Comparison of ENCODE assay signal across 28 cellular contexts in the genomic region with DNA sequence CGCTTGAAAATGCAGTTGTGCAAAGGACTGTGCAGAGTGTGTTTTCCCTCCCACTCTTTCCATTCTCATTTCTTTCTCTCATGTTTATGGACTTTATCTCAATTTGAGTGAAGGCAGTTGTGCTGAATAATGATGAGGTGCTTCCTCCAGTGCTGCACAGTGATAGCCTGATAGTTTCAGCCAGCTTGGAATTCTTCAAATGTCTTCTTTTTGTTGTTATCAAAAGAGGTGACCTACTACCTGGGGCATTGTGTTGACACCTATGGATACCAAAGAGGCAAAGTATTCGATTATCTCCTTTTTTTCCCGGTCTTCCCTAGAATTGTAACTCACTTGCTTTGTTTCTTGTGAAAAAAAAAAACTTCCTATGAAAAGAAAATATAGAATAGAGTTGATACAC.
"Had no signal": no experiment of that assay in that cellular context is flagged by ENCODE, and none has a peak within 500 bp of the region (broad histone marks: within the 10 kb centered on the region; RNA-seq: fewer than 3 reads in every experiment).

No MANE protein-coding gene starts in this region.

- H3K9me3 Mint-ChIP-seq: activated CD4-positive, alpha-beta T cell treated with anti-CD3 and anti-CD28 coated beads, Interleukin-2, amount 10 ng/mL, durations not matched to agents 7 days and 5 days; brain; endodermal cell had no signal

- H3K4me3 ChIP-seq: ascending aorta, breast epithelium, cardiac muscle cell, coronary artery, dorsolateral prefrontal cortex, gastrocnemius medialis had no signal

- H3K27me3 Mint-ChIP-seq: activated CD4-positive, alpha-beta memory T cell treated with anti-CD3 and anti-CD28 coated beads, Interleukin-2, amount 10 ng/mL, durations not matched to agents 7 days and 5 days; activated CD4-positive, alpha-beta T cell treated with anti-CD3 and anti-CD28 coated beads, Interleukin-2, amount 10 ng/mL, durations not matched to agents 7 days and 5 days; activated naive CD4-positive, alpha-beta T cell treated with anti-CD3 and anti-CD28 coated beads, Interleukin-2, amount 10 ng/mL, durations not matched to agents 7 days and 5 days; activated naive CD8-positive, alpha-beta T cell treated with anti-CD3 and anti-CD28 coated beads, Interleukin-2, amount 10 ng/mL, durations not matched to agents 7 days and 5 days; activated T-cell treated with anti-CD3 and anti-CD28 coated beads, Interleukin-2, amount 50 U/mL, for 24 hours; dendritic cell treated with granulocyte-macrophage colony-stimulating factor and Interleukin-4, amounts not matched to agents 40 ng/mL and 50 ng/mL, for 4 days had no signal

- H3K9me3 ChIP-seq: ascending aorta, breast epithelium, gastrocnemius medialis had no signal

- H3K36me3 Mint-ChIP-seq: activated naive CD4-positive, alpha-beta T cell treated with anti-CD3 and anti-CD28 coated beads, Interleukin-2, amount 10 ng/mL, durations not matched to agents 7 days and 5 days; activated naive CD4-positive, alpha-beta T cell treated with anti-CD3 and anti-CD28 coated beads, Interleukin-2, amount 50 U/mL, for 72 hours; activated naive CD8-positive, alpha-beta T cell treated with anti-CD3 and anti-CD28 coated beads, Interleukin-2, amount 10 ng/mL, durations not matched to agents 7 days and 5 days; brain had no signal

- H3K4me3 Mint-ChIP-seq: activated CD4-positive, alpha-beta memory T cell treated with anti-CD3 and anti-CD28 coated beads, Interleukin-2, amount 10 ng/mL, durations not matched to agents 7 days and 5 days; activated CD4-positive, alpha-beta T cell treated with anti-CD3 and anti-CD28 coated beads, Interleukin-2, amount 10 ng/mL, durations not matched to agents 7 days and 5 days; activated naive CD4-positive, alpha-beta T cell treated with anti-CD3 and anti-CD28 coated beads, Interleukin-2, amount 10 ng/mL, durations not matched to agents 7 days and 5 days; activated naive CD8-positive, alpha-beta T cell treated with anti-CD3 and anti-CD28 coated beads, Interleukin-2, amount 10 ng/mL, durations not matched to agents 7 days and 5 days; activated T-cell treated with anti-CD3 and anti-CD28 coated beads, Interleukin-2, amount 50 U/mL, for 24 hours; activated T-cell treated with anti-CD3 and anti-CD28 coated beads, Interleukin-2, amount 50 U/mL, for 72 hours; brain; dendritic cell treated with granulocyte-macrophage colony-stimulating factor and Interleukin-4, amounts not matched to agents 40 ng/mL and 50 ng/mL, for 4 days; endodermal cell had no signal

- H3K36me3 ChIP-seq: ascending aorta, breast epithelium, cardiac muscle cell, gastrocnemius medialis had no signal

- H3K27ac Mint-ChIP-seq: activated CD4-positive, alpha-beta memory T cell treated with anti-CD3 and anti-CD28 coated beads, Interleukin-2, amount 10 ng/mL, durations not matched to agents 7 days and 5 days; activated CD4-positive, alpha-beta T cell treated with anti-CD3 and anti-CD28 coated beads, Interleukin-2, amount 10 ng/mL, durations not matched to agents 7 days and 5 days; activated naive CD4-positive, alpha-beta T cell treated with anti-CD3 and anti-CD28 coated beads, Interleukin-2, amount 10 ng/mL, durations not matched to agents 7 days and 5 days; activated naive CD4-positive, alpha-beta T cell treated with anti-CD3 and anti-CD28 coated beads, Interleukin-2, amount 50 U/mL, for 72 hours; activated naive CD8-positive, alpha-beta T cell treated with anti-CD3 and anti-CD28 coated beads, Interleukin-2, amount 10 ng/mL, durations not matched to agents 7 days and 5 days; activated T-cell treated with anti-CD3 and anti-CD28 coated beads, Interleukin-2, amount 50 U/mL, for 24 hours; activated T-cell treated with anti-CD3 and anti-CD28 coated beads, Interleukin-2, amount 50 U/mL, for 72 hours; dendritic cell treated with granulocyte-macrophage colony-stimulating factor and Interleukin-4, amounts not matched to agents 40 ng/mL and 50 ng/mL, for 4 days; endodermal cell had no signal

- H3K4me1 Mint-ChIP-seq: activated CD4-positive, alpha-beta memory T cell treated with anti-CD3 and anti-CD28 coated beads, Interleukin-2, amount 10 ng/mL, durations not matched to agents 7 days and 5 days; activated CD4-positive, alpha-beta T cell treated with anti-CD3 and anti-CD28 coated beads, Interleukin-2, amount 10 ng/mL, durations not matched to agents 7 days and 5 days; activated naive CD4-positive, alpha-beta T cell treated with anti-CD3 and anti-CD28 coated beads, Interleukin-2, amount 10 ng/mL, durations not matched to agents 7 days and 5 days; activated naive CD8-positive, alpha-beta T cell treated with anti-CD3 and anti-CD28 coated beads, Interleukin-2, amount 10 ng/mL, durations not matched to agents 7 days and 5 days had no signal

- H3K27ac ChIP-seq: ascending aorta, breast epithelium, cardiac muscle cell, coronary artery, dorsolateral prefrontal cortex, foreskin keratinocyte, gastrocnemius medialis had no signal

- H3K27me3 ChIP-seq: ascending aorta, breast epithelium, cardiac muscle cell, dorsolateral prefrontal cortex, foreskin keratinocyte, gastrocnemius medialis had no signal

- DNase-seq: activated CD4-positive, alpha-beta memory T cell treated with anti-CD3 and anti-CD28 coated beads, Interleukin-2, amount 10 ng/mL, durations not matched to agents 7 days and 5 days; activated CD4-positive, alpha-beta T cell treated with anti-CD3 and anti-CD28 coated beads for 1 hour; activated CD4-positive, alpha-beta T cell treated with anti-CD3 and anti-CD28 coated beads for 4 hours; activated CD4-positive, alpha-beta T cell treated with anti-CD3 and anti-CD28 coated beads, Interleukin-2, amount 10 ng/mL, durations not matched to agents 7 days and 5 days; activated CD4-positive, alpha-beta T cell treated with anti-CD3 and anti-CD28 coated beads, Interleukin-2, amount 50 U/mL, for 4 hours; activated CD8-positive, alpha-beta memory T cell treated with anti-CD3 and anti-CD28 coated beads, Interleukin-2, amount 50 U/mL, for 48 hours; activated gamma-delta T cell; activated naive CD4-positive, alpha-beta T cell; activated naive CD4-positive, alpha-beta T cell treated with anti-CD3 and anti-CD28 coated beads, Interleukin-2, amount 10 ng/mL, durations not matched to agents 7 days and 5 days; activated naive CD8-positive, alpha-beta T cell treated with anti-CD3 and anti-CD28 coated beads, Interleukin-2, amount 10 ng/mL, durations not matched to agents 7 days and 5 days; activated T-cell treated with anti-CD3 and anti-CD28 coated beads for 4 hours; activated T-cell treated with anti-CD3 and anti-CD28 coated beads, Interleukin-2, amount 50 U/mL, for 24 hours; activated T-cell treated with anti-CD3 and anti-CD28 coated beads, Interleukin-2, amount 50 U/mL, for 72 hours; central memory CD4-positive, alpha-beta T cell; dorsolateral prefrontal cortex; effector memory CD4-positive, alpha-beta T cell; endodermal cell; foreskin keratinocyte; gastrocnemius medialis; T-helper 2 cell had no signal

- H3K4me1 ChIP-seq: ascending aorta, breast epithelium, foreskin keratinocyte had no signal

- ATAC-seq: activated naive CD4-positive, alpha-beta T cell treated with anti-CD3 and anti-CD28 coated beads, Interleukin-2, amount 50 U/mL, for 72 hours; activated T-cell treated with anti-CD3 and anti-CD28 coated beads, Interleukin-2, amount 50 U/mL, for 72 hours; esophagus mucosa; foreskin keratinocyte; gastrocnemius medialis had no signal
